ENCODE assay signal across 30 cellular contexts in genomic region chr3:184290331-184290730, GRCh38. TPM values are rescaled to one million over a fixed set of nuclear protein-coding genes. Genes with fewer than 3 reads are reported as not detected.
"Had no signal": no experiment of that assay in that cellular context is flagged by ENCODE, and none has a peak within 500 bp of the region (broad histone marks: within the 10 kb centered on the region; RNA-seq: fewer than 3 reads in every experiment).

No MANE protein-coding gene starts in this region.

- H3K4me1 ChIP-seq: esophagus squamous epithelium, gastroesophageal sphincter, neural progenitor cell, prostate gland, spleen, testis, upper lobe of right lung, vagina had no signal

- FAIRE-seq: pancreas had no signal

- H3K9ac ChIP-seq: neural progenitor cell had no signal

- H3K27ac ChIP-seq: esophagus squamous epithelium, gastroesophageal sphincter, neural progenitor cell, pancreas, prostate gland, spleen, testis, tibial nerve, upper lobe of right lung, vagina had no signal

- H3K4me2 ChIP-seq: neural progenitor cell had no signal

- H3K4me3 Mint-ChIP-seq: dendritic cell treated with granulocyte-macrophage colony-stimulating factor and Interleukin-4, amounts not matched to agents 40 ng/mL and 50 ng/mL, for 4 days; effector memory CD8-positive, alpha-beta T cell; natural killer cell treated with Interleukin-12 subunit alpha and Interleukin-12 subunit beta and Interleukin-15 and Interleukin-18, amount 100 ng/mL, for 72 hours; neural progenitor cell; stimulated activated memory B cell treated with anti-CD40 and anti-IgM and Interleukin-4, amounts not matched to agents 10 μg/mL and 1 μg/mL and 100 μg/mL, for 72 hours; stimulated activated naive CD8-positive, alpha-beta T cell treated with anti-CD3 and anti-CD28 coated beads, Interleukin-15, amount 100 ng/mL, for 72 hours had no signal

- H3K9me3 ChIP-seq: esophagus squamous epithelium, gastroesophageal sphincter, pancreas, prostate gland, spleen, testis, tibial nerve, upper lobe of right lung, vagina had no signal

- H3K27ac Mint-ChIP-seq: dendritic cell treated with granulocyte-macrophage colony-stimulating factor and Interleukin-4, amounts not matched to agents 40 ng/mL and 50 ng/mL, for 4 days; effector memory CD8-positive, alpha-beta T cell; natural killer cell treated with Interleukin-12 subunit alpha and Interleukin-12 subunit beta and Interleukin-15 and Interleukin-18, amount 100 ng/mL, for 72 hours; neural progenitor cell; stimulated activated memory B cell treated with anti-CD40 and anti-IgM and Interleukin-4, amounts not matched to agents 10 μg/mL and 1 μg/mL and 100 μg/mL, for 72 hours; stimulated activated naive CD8-positive, alpha-beta T cell treated with anti-CD3 and anti-CD28 coated beads, Interleukin-15, amount 100 ng/mL, for 72 hours had no signal

- H3K36me3 Mint-ChIP-seq: natural killer cell treated with Interleukin-12 subunit alpha and Interleukin-12 subunit beta and Interleukin-15 and Interleukin-18, amount 100 ng/mL, for 72 hours; neural progenitor cell; stimulated activated memory B cell treated with anti-CD40 and anti-IgM and Interleukin-4, amounts not matched to agents 10 μg/mL and 1 μg/mL and 100 μg/mL, for 72 hours had no signal

- H3K36me3 ChIP-seq: esophagus squamous epithelium, gastroesophageal sphincter, neural progenitor cell, pancreas, prostate gland, spleen, tibial nerve, upper lobe of right lung, vagina had no signal

- DNase-seq: esophagus squamous epithelium; foreskin fibroblast; left colon; left ventricle myocardium superior; mesenchymal stem cell; occipital lobe; pancreas; spleen; stimulated activated CD4-positive, alpha-beta T cell treated with anti-CD3 and anti-CD28 coated beads, Interleukin-15, amount 100 ng/mL, for 24 hours; stimulated activated CD4-positive, alpha-beta T cell treated with anti-CD3 and anti-CD28 coated beads, Interleukin-1b, Interleukin-23, amount 100 ng/mL, for 48 hours; stimulated activated CD4-positive, alpha-beta T cell treated with anti-CD3 and anti-CD28 coated beads, Interleukin-4, amount 100 ng/mL, for 24 hours; stimulated activated naive CD8-positive, alpha-beta T cell treated with anti-CD3 and anti-CD28 coated beads, Interleukin-15, amount 100 ng/mL, for 72 hours; upper lobe of right lung had no signal

- ATAC-seq: gastroesophageal sphincter; stimulated activated memory B cell treated with anti-CD40 and anti-IgM and Interleukin-4, amounts not matched to agents 10 μg/mL and 1 μg/mL and 100 μg/mL, for 72 hours had no signal

- H2AFZ ChIP-seq: neural progenitor cell had no signal

- H3K4me1 Mint-ChIP-seq: neural progenitor cell; stimulated activated memory B cell treated with anti-CD40 and anti-IgM and Interleukin-4, amounts not matched to agents 10 μg/mL and 1 μg/mL and 100 μg/mL, for 72 hours; stimulated activated naive CD8-positive, alpha-beta T cell treated with anti-CD3 and anti-CD28 coated beads, Interleukin-15, amount 100 ng/mL, for 72 hours had no signal

- H3K27me3 ChIP-seq: pancreas, testis, vagina had no signal

- H3K4me3 ChIP-seq: esophagus squamous epithelium, gastroesophageal sphincter, lung, neural progenitor cell, pancreas, prostate gland, spleen, testis, tibial nerve, upper lobe of right lung, vagina had no signal

- H3K9me3 Mint-ChIP-seq: dendritic cell treated with granulocyte-macrophage colony-stimulating factor and Interleukin-4, amounts not matched to agents 40 ng/mL and 50 ng/mL, for 4 days; effector memory CD8-positive, alpha-beta T cell; natural killer cell treated with Interleukin-12 subunit alpha and Interleukin-12 subunit beta and Interleukin-15 and Interleukin-18, amount 100 ng/mL, for 72 hours; neural progenitor cell; stimulated activated memory B cell treated with anti-CD40 and anti-IgM and Interleukin-4, amounts not matched to agents 10 μg/mL and 1 μg/mL and 100 μg/mL, for 72 hours; stimulated activated naive CD8-positive, alpha-beta T cell treated with anti-CD3 and anti-CD28 coated beads, Interleukin-15, amount 100 ng/mL, for 72 hours had no signal

RNA-seq across cellular contexts. Expression of gene ECE2, which starts 14.5 kb away (rescaled TPM):
- total RNA-seq: epithelial cell of proximal tubule; esophagus squamous epithelium; kidney epithelial cell; left ventricle myocardium superior; natural killer cell treated with Interleukin-12 subunit alpha and Interleukin-12 subunit beta and Interleukin-15 and Interleukin-18, amount 100 ng/mL, for 72 hours; renal cortical epithelial cell; sciatic nerve; skeletal muscle tissue; spleen; subcutaneous adipose tissue; tibial nerve; upper lobe of right lung had no signal
- polyA plus RNA-seq: lung, spleen had no signal

RNA-seq across cellular contexts. Expression of gene CAMK2N2, which starts 29.0 kb away (rescaled TPM):
- total RNA-seq: esophagus squamous epithelium, gastroesophageal sphincter, left ventricle myocardium superior, skeletal muscle tissue, subcutaneous adipose tissue, tibial nerve, upper lobe of right lung, vagina had no signal
